ENCODE assay signal across 21 cellular contexts in genomic region chr17:70207184-70207583, GRCh38. TPM values are rescaled to one million over a fixed set of nuclear protein-coding genes. Genes with fewer than 3 reads are reported as not detected.
"Had no signal": no experiment of that assay in that cellular context is flagged by ENCODE, and none has a peak within 500 bp of the region (broad histone marks: within the 10 kb centered on the region; RNA-seq: fewer than 3 reads in every experiment).

No MANE protein-coding gene starts in this region.

- H3K9ac ChIP-seq: KMS-11, SK-N-SH had no signal

- H3K27ac ChIP-seq: KMS-11, RWPE1, SJSA1 had no signal

- H3K4me1 ChIP-seq: SJSA1 had no signal

- DNase-seq: Kasumi-1, MM.1S, NCI-H1092 treated with DMSO at 0.1 percent for 48 hours, NCI-H1436, NCI-H187, NCI-H2029, NCI-H2081 treated with DMSO at 0.1 percent for 48 hours, NCI-H2171, NCI-H226, NCI-H446, NCI-H510A, NCI-H524 treated with DMSO at 0.1 percent for 48 hours, NCI-H69, NCI-H774, SIG-M5, SK-N-SH had no signal

- H3K9me3 ChIP-seq: SJSA1, SK-N-SH had no signal

- H3K27me3 ChIP-seq: SJSA1 had no signal

- H3K36me3 ChIP-seq: SJSA1 had no signal

- ATAC-seq: K562 had no signal

- H3K4me2 ChIP-seq: KMS-11, SK-N-SH had no signal

- H3K4me3 ChIP-seq: K562, SJSA1 had no signal

RNA-seq across cellular contexts. Expression of gene KCNJ2, which starts 37.9 kb away (rescaled TPM):
- total RNA-seq: K562 had no signal
- polyA plus RNA-seq: IgD-negative memory B cell, K562 had no signal
